34 cellular contexts compared by ENCODE assay signal in the genomic region with DNA sequence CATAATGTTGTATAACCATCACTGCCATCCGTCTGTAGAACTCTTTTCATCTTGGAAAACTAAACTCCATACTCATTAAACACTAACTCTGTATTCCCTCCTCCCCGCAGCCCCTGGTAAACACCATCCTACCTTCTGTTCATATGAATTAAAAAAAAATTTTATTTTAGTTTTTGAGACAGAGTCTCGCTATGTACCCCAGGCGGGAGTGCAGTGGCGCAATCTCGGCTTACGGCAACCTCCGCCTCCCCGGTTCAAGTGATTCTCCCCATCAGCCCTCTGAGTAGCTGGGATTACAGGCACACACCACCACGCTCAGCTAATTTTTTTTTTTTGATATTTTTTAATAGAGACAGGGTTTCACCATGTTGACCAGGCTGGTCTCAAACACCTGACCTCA.
"Had no signal": no experiment of that assay in that cellular context is flagged by ENCODE, and none has a peak within 500 bp of the region (broad histone marks: within the 10 kb centered on the region; RNA-seq: fewer than 3 reads in every experiment).

No MANE protein-coding gene starts in this region.

- H3K27me3 ChIP-seq: MG63 had no signal

- H3K9me3 ChIP-seq: MG63 had no signal

- H3K4me3 ChIP-seq: MG63 had no signal

- DNase-seq: Karpas-422, Kasumi-1, MG63, MM.1S, MV-4-11, NCI-H1048, NCI-H1092, NCI-H1092 treated with DMSO at 0.1 percent for 48 hours, NCI-H1105, NCI-H1105 treated with DMSO at 0.1 percent for 48 hours, NCI-H1417, NCI-H1417 treated with DMSO at 0.1 percent for 48 hours, NCI-H1436, NCI-H1436 treated with DMSO at 0.1 percent for 48 hours, NCI-H146, NCI-H1694, NCI-H1694 treated with DMSO at 0.1 percent for 48 hours, NCI-H187, NCI-H187 treated with DMSO at 0.1 percent for 48 hours, NCI-H1930, NCI-H2029, NCI-H2029 treated with DMSO at 0.1 percent for 48 hours, NCI-H2081, NCI-H2081 treated with DMSO at 0.1 percent for 48 hours, NCI-H2107, NCI-H2171, NCI-H2171 treated with DMSO at 0.1 percent for 48 hours, NCI-H2227 treated with DMSO at 0.1 percent for 48 hours, NCI-H226, NCI-H345, NCI-H446, NCI-H446 treated with DMSO at 0.1 percent for 48 hours, NCI-H510A had no signal

- H3K27ac ChIP-seq: KMS-11 had no signal
